2 cellular contexts compared by ENCODE assay signal in genomic region chr11:134052395-134052987, GRCh38.
TF ChIP-seq lines count a peak whose summit lies in the region.

No MANE protein-coding gene starts in this region.

TF ChIP-seq in HEK293, 187 proteins besides CTCF, POLR2A, EP300 and RAD21:
- peak; percentile 61 for TF ChIP-seq ZFHX2 (tag by site-specific recombination; conservative IDR thresholded peaks at IDR 0.05)
- no peak for TF ChIP-seq ZNF174 (tag by site-specific recombination; IDR thresholded peaks at IDR 0.05)
- TF ChIP-seq FEZF1 (tag by site-specific recombination; IDR thresholded peaks at IDR 0.05), result no peak
- TF ChIP-seq ZNF280C (tag by site-specific recombination; IDR thresholded peaks at IDR 0.05), result no peak
- no peak for TF ChIP-seq ZNF558 (tag by site-specific recombination; IDR thresholded peaks at IDR 0.05)
- no peak for TF ChIP-seq KLF10 (tag by site-specific recombination; IDR thresholded peaks at IDR 0.05)

TF ChIP-seq in K562, 482 proteins besides CTCF, POLR2A, EP300 and RAD21 (continues in another document):
- TF ChIP-seq ZNF212 (CRISPR knock-in tag; IDR thresholded peaks at IDR 0.05) (no peak), ZNF561 (CRISPR knock-in tag; conservative IDR thresholded peaks at IDR 0.05) (no peak), CUX1 (CRISPR knock-in tag; IDR thresholded peaks at IDR 0.05) (peak; percentile 54; the same call in 1 of the 2 replicates), SIN3B (IDR thresholded peaks at IDR 0.05; ENCODE audit: low read depth) (no peak), MTA2 (IDR thresholded peaks at IDR 0.05; ENCODE audit: low read depth) (no peak), GABPB1 (CRISPR knock-in tag; IDR thresholded peaks at IDR 0.05) (no peak), NONO (IDR thresholded peaks at IDR 0.05; ENCODE audit: low read depth in 2 of 2, low read length in 1 of 2) (no peak), MNT (conservative IDR thresholded peaks at IDR 0.05) (no peak), ZC3H11A (IDR thresholded peaks at IDR 0.05; ENCODE audit: low read depth, low read length) (no peak), ZNF696 (CRISPR knock-in tag; conservative IDR thresholded peaks at IDR 0.05) (no peak), HCFC1 (IDR thresholded peaks at IDR 0.05; ENCODE audit: low read depth, low read length) (no peak), NFYB (IDR thresholded peaks at IDR 0.05; ENCODE audit: extremely low read depth, insufficient read length) (no peak), FOSL1 (tag; conservative IDR thresholded peaks at IDR 0.05) (peak; percentile 49), MED1 (CRISPR knock-in tag; IDR thresholded peaks at IDR 0.05; ENCODE audit: borderline replicate concordance) (no peak), ID3 (CRISPR knock-in tag; IDR thresholded peaks at IDR 0.05) (no peak), ID3 (tag; IDR thresholded peaks at IDR 0.05) (peak; percentile 75), NR2F6 (CRISPR knock-in tag; IDR thresholded peaks at IDR 0.05) (no peak), ZNF3 (CRISPR knock-in tag; IDR thresholded peaks at IDR 0.05) (no peak), MXD1 (CRISPR knock-in tag; IDR thresholded peaks at IDR 0.05; ENCODE audit: borderline replicate concordance, poor library complexity, severe bottlenecking) (no peak), ARID2 (IDR thresholded peaks at IDR 0.05) (no peak), MEF2A (IDR thresholded peaks at IDR 0.05; ENCODE audit: control insufficient read depth, low read depth, low read length) (no peak), HLTF (IDR thresholded peaks at IDR 0.05) (no peak), TCF7L2 (IDR thresholded peaks at IDR 0.05; ENCODE audit: low read depth, low read length) (no peak), BHLHE40 (IDR thresholded peaks at IDR 0.05; ENCODE audit: low read length) (no peak), ZNF239 (CRISPR knock-in tag; IDR thresholded peaks at IDR 0.05) (no peak), ESRRA (IDR thresholded peaks at IDR 0.05; ENCODE audit: borderline replicate concordance, low read depth) (peak; percentile 51; the same call in 1 of the 2 replicates), ZNF592 (IDR thresholded peaks at IDR 0.05) (peak; percentile 93), MAFG (tag; conservative IDR thresholded peaks at IDR 0.05) (no peak), ZNF766 (CRISPR knock-in tag; conservative IDR thresholded peaks at IDR 0.05) (peak; percentile 81), CBFA2T2 (conservative IDR thresholded peaks at IDR 0.05) (no peak), HNRNPUL1 (IDR thresholded peaks at IDR 0.05; ENCODE audit: low read length) (no peak), HBP1 (CRISPR knock-in tag; IDR thresholded peaks at IDR 0.05) (no peak), ZBTB11 (CRISPR knock-in tag; IDR thresholded peaks at IDR 0.05) (peak in 1 of 3 experiments; percentile 59; a peak in 2 of 6 replicates), ZNF165 (CRISPR knock-in tag; IDR thresholded peaks at IDR 0.05; ENCODE audit: borderline replicate concordance) (no peak), ZNF280A (IDR thresholded peaks at IDR 0.05; ENCODE audit: low read depth, partially characterized antibody) (no peak), ZNF445 (CRISPR knock-in tag; IDR thresholded peaks at IDR 0.05; ENCODE audit: low read depth) (no peak), TAF1 (IDR thresholded peaks at IDR 0.05; ENCODE audit: control insufficient read depth, extremely low read depth, insufficient read depth, low read length, severe bottlenecking) (no peak), STAT5B (CRISPR knock-in tag; IDR thresholded peaks at IDR 0.05) (no peak), BRD4 (IDR thresholded peaks at IDR 0.05) (no peak), YBX1 (IDR thresholded peaks at IDR 0.05) (no peak), NR2C1 (IDR thresholded peaks at IDR 0.05) (no peak), NR2C1 (tag; IDR thresholded peaks at IDR 0.05) (peak; percentile 63), DMBX1 (CRISPR knock-in tag; IDR thresholded peaks at IDR 0.05; ENCODE audit: borderline replicate concordance) (peak; percentile 80; the same call in 1 of the 2 replicates), ATF1 (CRISPR knock-in tag; IDR thresholded peaks at IDR 0.05) (no peak), ATF1 (tag; IDR thresholded peaks at IDR 0.05) (no peak), ZBTB7A (IDR thresholded peaks at IDR 0.05; ENCODE audit: borderline replicate concordance, control insufficient read depth, low read depth, low read length) (no peak), ZNF347 (CRISPR knock-in tag; IDR thresholded peaks at IDR 0.05; ENCODE audit: low read depth) (no peak), THRAP3 (IDR thresholded peaks at IDR 0.05; ENCODE audit: borderline replicate concordance) (no peak), CCAR2 (IDR thresholded peaks at IDR 0.05; ENCODE audit: low read depth, low read length) (no peak), ZKSCAN8 (CRISPR knock-in tag; IDR thresholded peaks at IDR 0.05) (peak; percentile 78; the same call in 1 of the 2 replicates), ARNT (IDR thresholded peaks at IDR 0.05) (no peak), PCBP1 (IDR thresholded peaks at IDR 0.05; ENCODE audit: low read depth, low read length, poor library complexity, severe bottlenecking) (no peak)
